8 cellular contexts compared by ENCODE assay signal in genomic region chr6:163170294-163170883, GRCh38.
DNase-seq lines count a peak whose midpoint lies in the region; ATAC-seq and TF ChIP-seq lines count a peak whose summit lies in the region.

No MANE protein-coding gene starts in this region.

- ATAC-seq in GM19328 (IDR thresholded peaks at IDR 0.05; ENCODE audit: unreplicated experiment) (peak; percentile 80), HG03575 (IDR thresholded peaks at IDR 0.05; ENCODE audit: extremely low read depth, insufficient number of reproducible peaks, low FRiP score, unreplicated experiment) (peak; percentile 81), right lobe of liver (peak in 3 of 4 donors; percentile 40 to 77 (median 40))

- H3K9me3 ChIP-seq in right lobe of liver = no peaks in the 10 kb centered on the region

- DNase-seq in COLO829 (ENCODE audit: low spot score) = peak; percentile 13
- DNase-seq in activated T-cell treated with anti-CD3 and anti-CD28 coated beads, Interleukin-2, amount 50 U/mL, for 48 hours = peak; percentile 43 to 58
- DNase-seq in right lobe of liver = no peak
- no peak for DNase-seq in C1 segment of cervical spinal cord (lab: John Stamatoyannopoulos, UW)
- DNase-seq in foreskin melanocyte = no peak
- DNase-seq in NCI-H524 treated with DMSO at 0.1 percent for 48 hours (lab: John Stamatoyannopoulos, UW) = no peak

- 89% methylated on average over 5 of the region's 14 CpGs for WGBS in right lobe of liver (ENCODE audit: insufficient coverage, low coverage, low lambda C conversion rate, missing lambda C conversion rate)

- H3K27me3 ChIP-seq in right lobe of liver = no peaks in the 10 kb centered on the region

- intact Hi-C loops in right lobe of liver (cut with DNase I) = loop anchor here in 1 of 2 donors (10.0 kb wide), 1 partner anchor 794 kb away; no protein-coding TSS in a partner anchor

- H3K27ac ChIP-seq in right lobe of liver = no peak overlapping the region

- no peaks in the 10 kb centered on the region for H3K4me1 ChIP-seq in right lobe of liver

- peak; percentile 35 to 64 (median 56) for TF ChIP-seq CTCF in right lobe of liver (IDR thresholded peaks at IDR 0.05)

- no peak overlapping the region for H3K4me3 ChIP-seq in right lobe of liver

- H3K36me3 ChIP-seq in right lobe of liver = no peaks in the 10 kb centered on the region

- no peak for TF ChIP-seq POLR2A in right lobe of liver (IDR thresholded peaks at IDR 0.05)

Comparison
In these comparisons a context has a peak if more than half of its experiments do, and no peak if none do; other contexts are left out.
1. DNase-seq: peak in COLO829 (single experiment) and activated T-cell treated with anti-CD3 and anti-CD28 coated beads, Interleukin-2, amount 50 U/mL, for 48 hours (2 of 2); none in right lobe of liver (0 of 3), C1 segment of cervical spinal cord (0 of 14), foreskin melanocyte (single experiment) and NCI-H524 treated with DMSO at 0.1 percent for 48 hours (single experiment).
2. Peak in every context shown above with its lines, with median percentiles within 50 percentile points of each other: ATAC-seq.